8 cellular contexts compared by ENCODE assay signal in the genomic region with DNA sequence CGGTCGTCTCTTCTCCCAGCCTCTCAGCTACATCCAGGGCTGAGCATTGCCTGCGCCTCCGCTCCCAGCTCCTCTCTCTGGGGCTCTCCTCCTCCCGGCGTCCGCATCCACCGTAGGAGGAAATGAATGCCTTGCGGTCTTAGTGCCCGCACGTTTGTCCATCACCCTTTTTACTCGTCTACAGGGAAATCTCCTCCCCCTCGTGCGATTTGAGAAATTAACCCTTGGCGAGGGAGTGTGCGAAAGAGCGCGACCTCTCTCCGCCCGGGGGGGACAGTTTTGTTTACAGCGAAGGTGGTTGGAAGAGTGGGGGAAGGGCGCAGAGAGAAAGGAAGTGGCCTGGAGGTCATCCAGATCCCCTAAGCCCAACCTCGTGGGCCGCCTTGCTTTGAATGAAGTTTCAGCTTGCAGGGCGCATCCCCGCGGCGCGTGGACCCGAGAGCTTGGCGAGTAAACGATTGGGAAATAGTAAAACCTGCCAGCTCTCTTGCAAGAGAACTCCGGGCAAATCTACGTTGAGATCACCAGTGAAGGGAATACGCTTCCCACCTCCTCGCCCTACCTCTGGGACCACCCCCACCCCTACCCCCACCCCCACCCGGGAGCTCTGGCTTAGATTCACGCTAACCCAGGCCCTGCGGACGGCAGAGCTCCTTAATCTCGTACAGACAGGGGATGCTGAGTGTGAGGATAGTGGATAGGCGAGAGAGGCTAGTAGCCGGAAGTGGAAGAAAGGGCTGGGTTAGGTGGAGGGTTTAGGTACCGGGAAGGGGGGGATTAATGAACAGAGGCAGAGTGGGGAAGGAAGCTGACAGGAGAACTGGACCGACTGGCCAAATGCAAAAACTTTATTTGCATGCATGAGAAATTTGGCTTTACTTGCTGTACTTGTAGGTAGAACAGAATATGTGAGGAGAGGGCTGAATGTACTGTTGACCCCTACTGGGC. TPM values are rescaled to one million over a fixed set of nuclear protein-coding genes. Genes with fewer than 3 reads are reported as not detected.
DNase-seq lines count a peak whose midpoint lies in the region; ATAC-seq and TF ChIP-seq lines count a peak whose summit lies in the region.

A gene with protein sequence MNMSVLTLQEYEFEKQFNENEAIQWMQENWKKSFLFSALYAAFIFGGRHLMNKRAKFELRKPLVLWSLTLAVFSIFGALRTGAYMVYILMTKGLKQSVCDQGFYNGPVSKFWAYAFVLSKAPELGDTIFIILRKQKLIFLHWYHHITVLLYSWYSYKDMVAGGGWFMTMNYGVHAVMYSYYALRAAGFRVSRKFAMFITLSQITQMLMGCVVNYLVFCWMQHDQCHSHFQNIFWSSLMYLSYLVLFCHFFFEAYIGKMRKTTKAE (minus strand): TSS at position 144 of the 948 bp plus-strand sequence. CDS start 280 bp downstream, outside the sequence.

- no peaks in the 10 kb centered on the region for H3K9me3 Mint-ChIP-seq in mesothelial cell of epicardium
- H3K9me3 Mint-ChIP-seq in stimulated activated effector memory CD8-positive, alpha-beta T cell treated with anti-CD3 and anti-CD28 coated beads, Interleukin-12 subunit alpha, Interleukin-12 subunit beta, amount 100 ng/mL, for 72 hours = no peaks in the 10 kb centered on the region

- H3K27ac Mint-ChIP-seq in mesothelial cell of epicardium = peak within 1 kb of the TSS; percentile 90
- H3K27ac Mint-ChIP-seq in stimulated activated effector memory CD8-positive, alpha-beta T cell treated with anti-CD3 and anti-CD28 coated beads, Interleukin-12 subunit alpha, Interleukin-12 subunit beta, amount 100 ng/mL, for 72 hours = peak within 1 kb of the TSS; percentile 96

- peak; percentile 7 for ATAC-seq in HG02852 (IDR thresholded peaks at IDR 0.05; ENCODE audit: unreplicated experiment)
- ATAC-seq in stimulated activated effector memory CD8-positive, alpha-beta T cell treated with anti-CD3 and anti-CD28 coated beads, Interleukin-12 subunit alpha, Interleukin-12 subunit beta, amount 100 ng/mL, for 72 hours = peak; percentile 17
- ATAC-seq in HG03460 (IDR thresholded peaks at IDR 0.05; ENCODE audit: unreplicated experiment) = no peak

- TF ChIP-seq CTCF in mesothelial cell of epicardium (IDR thresholded peaks at IDR 0.05; ENCODE audit: unreplicated experiment) = no peak

- DNase-seq in EH (ENCODE audit: low read depth) = peak; percentile 77
- DNase-seq in NCI-H526 (lab: John Stamatoyannopoulos, UW) = peak; percentile 73 to 84
- peak; percentile 12 to 27 (median 19) for DNase-seq in activated CD8-positive, alpha-beta memory T cell treated with anti-CD3 and anti-CD28 coated beads for 48 hours (ENCODE audit: low read depth in 2 of 3, low spot score in 2 of 3)
- DNase-seq in epithelial cell of prostate (ENCODE audit: low read depth, low spot score) = no peak
- peak; percentile 34 to 64 for DNase-seq in mesothelial cell of epicardium (ENCODE audit: low spot score in 2 of 2, unreplicated experiment in 2 of 2)
- peak in 1 of 2 donors; percentile 71 for DNase-seq in stimulated activated effector memory CD8-positive, alpha-beta T cell treated with anti-CD3 and anti-CD28 coated beads, Interleukin-12 subunit alpha, Interleukin-12 subunit beta, amount 100 ng/mL, for 72 hours (ENCODE audit: low spot score in 2 of 2)

- H3K27me3 Mint-ChIP-seq in mesothelial cell of epicardium (ENCODE audit: low read depth) = no peaks in the 10 kb centered on the region

- peak within 1 kb of the TSS; percentile 85 for H3K4me3 Mint-ChIP-seq in mesothelial cell of epicardium
- peak within 1 kb of the TSS; percentile 88 for H3K4me3 Mint-ChIP-seq in stimulated activated effector memory CD8-positive, alpha-beta T cell treated with anti-CD3 and anti-CD28 coated beads, Interleukin-12 subunit alpha, Interleukin-12 subunit beta, amount 100 ng/mL, for 72 hours

- H3K27ac ChIP-seq in epithelial cell of prostate = peak within 1 kb of the TSS; percentile 93

- H3K4me1 Mint-ChIP-seq in mesothelial cell of epicardium = peaks cover 44% of the 10 kb centered on the region
- H3K4me1 Mint-ChIP-seq in stimulated activated effector memory CD8-positive, alpha-beta T cell treated with anti-CD3 and anti-CD28 coated beads, Interleukin-12 subunit alpha, Interleukin-12 subunit beta, amount 100 ng/mL, for 72 hours = peaks cover 29% of the 10 kb centered on the region

- H3K36me3 Mint-ChIP-seq in mesothelial cell of epicardium = no peaks in the 10 kb centered on the region
- peaks cover 23% of the 10 kb centered on the region for H3K36me3 Mint-ChIP-seq in stimulated activated effector memory CD8-positive, alpha-beta T cell treated with anti-CD3 and anti-CD28 coated beads, Interleukin-12 subunit alpha, Interleukin-12 subunit beta, amount 100 ng/mL, for 72 hours

RNA-seq across cellular contexts. Expression of the gene that starts here (rescaled TPM):
- total RNA-seq in mesothelial cell of epicardium = 24.4 to 27.6 TPM (median 24.5 TPM) in 3 replicates
